ENCODE assay signal across 9 cellular contexts in the genomic region with DNA sequence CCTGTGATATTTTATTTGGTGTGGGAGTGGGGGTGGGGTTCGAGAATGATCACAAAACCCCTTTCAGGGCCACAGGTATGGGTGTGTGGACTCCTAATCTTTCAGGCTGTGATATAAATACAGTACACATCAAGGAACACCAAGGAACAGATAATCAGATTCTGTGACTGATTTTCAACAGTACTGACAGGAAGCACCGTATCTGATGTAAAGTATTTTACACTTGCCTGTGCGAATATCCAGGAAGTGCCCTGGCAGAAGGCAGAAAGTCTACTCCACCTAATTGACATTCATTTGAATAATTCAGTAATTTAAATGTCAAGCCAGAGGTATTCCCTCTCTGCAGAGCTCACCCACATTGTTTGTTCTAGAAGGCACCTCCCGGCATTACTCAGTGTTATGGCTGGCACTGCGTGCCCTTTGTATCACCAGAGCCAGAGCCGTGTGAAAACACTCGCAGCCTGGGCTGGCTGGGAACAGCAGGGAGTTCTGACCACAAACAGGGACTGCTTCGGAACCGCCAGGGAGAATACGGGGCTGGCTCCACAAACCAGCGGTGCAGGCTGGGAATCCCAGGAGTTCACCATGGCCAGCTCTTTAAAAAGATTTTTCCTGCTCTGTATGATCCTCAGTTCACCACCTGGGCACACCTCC.
DNase-seq lines count a peak whose midpoint lies in the region; ATAC-seq, FAIRE-seq and TF ChIP-seq lines count a peak whose summit lies in the region.
"Had no signal": no experiment of that assay in that cellular context is flagged by ENCODE, and none has a peak within 500 bp of the region (broad histone marks: within the 10 kb centered on the region; RNA-seq: fewer than 3 reads in every experiment).

No MANE protein-coding gene starts in this region.

- TF ChIP-seq CTCF in astrocyte (IDR thresholded peaks at IDR 0.05; ENCODE audit: insufficient read depth, low read depth, low read length) (no peak), transverse colon (IDR thresholded peaks at IDR 0.05) (no peak)

- 58 to 67% methylated on average over 1 to 11 of the region's 11 CpGs for WGBS in transverse colon (ENCODE audit: low coverage in 1 of 2), 2 donors

- H3K9me3 Mint-ChIP-seq in astrocyte (ENCODE audit: unreplicated experiment): no peaks in the 10 kb centered on the region

- peaks cover 33% of the 10 kb centered on the region for H3K79me2 ChIP-seq in astrocyte (ENCODE audit: insufficient read depth, low read length)

- peak overlapping the region; percentile 58 for H3K4me3 Mint-ChIP-seq in astrocyte (ENCODE audit: unreplicated experiment)

- peak; percentile 29 for FAIRE-seq in astrocyte (lab: Jason Lieb, UNC)

- DNase-seq in activated T-cell treated with anti-CD3 and anti-CD28 coated beads, Interleukin-2, amount 50 U/mL, for 1 hour: peak; percentile 19
- no peak for DNase-seq in activated T-cell treated with anti-CD3 and anti-CD28 coated beads, Interleukin-2, amount 50 U/mL, for 48 hours
- DNase-seq in astrocyte (ENCODE audit: low read depth) (peak; percentile 76), kidney glomerular epithelial cell (lab: John Stamatoyannopoulos, UW) (peak; percentile 91), transverse colon (peak; percentile 77), NCI-H524 treated with DMSO at 0.1 percent for 48 hours (lab: John Stamatoyannopoulos, UW) (no peak)
- DNase-seq: effector CD8-positive, alpha-beta T cell had no signal

- H3K27ac ChIP-seq in astrocyte (ENCODE audit: low read depth, low read length) (peak overlapping the region; percentile 78), transverse colon (peak overlapping the region; percentile 77 to 83 (median 80))

- peak overlapping the region; percentile 80 for H3K4me2 ChIP-seq in astrocyte (ENCODE audit: low read length)

- H3K9me3 ChIP-seq in astrocyte (ENCODE audit: insufficient read depth, low read depth, low read length) (no peaks in the 10 kb centered on the region), transverse colon (no peaks in the 10 kb centered on the region)

- intact Hi-C loops in transverse colon (cut with DNase I; ENCODE audit: low total_unique reads): loop anchor here (2.0 kb wide), 1 partner anchor 19 kb away; no protein-coding TSS in a partner anchor

- H3K36me3 ChIP-seq in astrocyte (ENCODE audit: insufficient read depth, low read length) (peaks cover 7% of the 10 kb centered on the region), transverse colon (no peaks in the 10 kb centered on the region)

- H3K9ac ChIP-seq in astrocyte (ENCODE audit: low read length): peak overlapping the region; percentile 70

- H3K4me3 ChIP-seq in astrocyte (ENCODE audit: insufficient read depth, low read depth, low read length) (peak overlapping the region; percentile 11), transverse colon (peak overlapping the region in 2 of 4 donors; percentile 13 to 29)

- no peak for TF ChIP-seq EP300 in transverse colon (IDR thresholded peaks at IDR 0.05; ENCODE audit: low read depth)

- peaks cover 7% of the 10 kb centered on the region for H3K36me3 Mint-ChIP-seq in astrocyte (ENCODE audit: low read depth, unreplicated experiment)

- H2AFZ ChIP-seq in astrocyte (ENCODE audit: low read depth, low read length): no peak overlapping the region

- TF ChIP-seq POLR2A in transverse colon (IDR thresholded peaks at IDR 0.05): peak; percentile 71

- H4K20me1 ChIP-seq in astrocyte (ENCODE audit: insufficient read depth, low read length): peaks cover 81% of the 10 kb centered on the region

- peaks cover 39% of the 10 kb centered on the region for H3K4me1 ChIP-seq in astrocyte (ENCODE audit: insufficient read depth, low read length)
- peaks cover 20 to 56% (median 35%) of the 10 kb centered on the region in 4 donors for H3K4me1 ChIP-seq in transverse colon

- H3K4me1 Mint-ChIP-seq in astrocyte (ENCODE audit: low read depth, unreplicated experiment): peaks cover 66% of the 10 kb centered on the region

- in situ Hi-C loops in transverse colon (cut with MboI; ENCODE audit: low pct_ligation_motif_present in 1 of 4, low pct_unique_long_range_greater_than_20kb in 1 of 4, low sequenced_read_pairs in 3 of 4): loop anchor here in 1 of 4 donors (10.0 kb wide), 1 partner anchor 91 kb away; a partner anchor contains a TSS

- H3K27ac Mint-ChIP-seq in astrocyte (ENCODE audit: unreplicated experiment): peak overlapping the region; percentile 45

- no peaks in the 10 kb centered on the region for H3K27me3 ChIP-seq in astrocyte (ENCODE audit: insufficient read depth, low read length)
- H3K27me3 ChIP-seq in transverse colon: no peaks in the 10 kb centered on the region

- ATAC-seq in GM18511 (IDR thresholded peaks at IDR 0.05; ENCODE audit: unreplicated experiment) (no peak), GM21737 (IDR thresholded peaks at IDR 0.05; ENCODE audit: unreplicated experiment) (no peak)

- H3K27me3 Mint-ChIP-seq in astrocyte (ENCODE audit: low read depth, unreplicated experiment): no peaks in the 10 kb centered on the region

Comparison
In these comparisons a context has a peak if more than half of its experiments do, and no peak if none do; other contexts are left out.
1. DNase-seq: peak in activated T-cell treated with anti-CD3 and anti-CD28 coated beads, Interleukin-2, amount 50 U/mL, for 1 hour (single experiment), astrocyte (single experiment), kidney glomerular epithelial cell (single experiment) and transverse colon (single experiment); none in activated T-cell treated with anti-CD3 and anti-CD28 coated beads, Interleukin-2, amount 50 U/mL, for 48 hours (0 of 2) and NCI-H524 treated with DMSO at 0.1 percent for 48 hours (single experiment).